ENCODE assay signal across 25 cellular contexts in the genomic region with DNA sequence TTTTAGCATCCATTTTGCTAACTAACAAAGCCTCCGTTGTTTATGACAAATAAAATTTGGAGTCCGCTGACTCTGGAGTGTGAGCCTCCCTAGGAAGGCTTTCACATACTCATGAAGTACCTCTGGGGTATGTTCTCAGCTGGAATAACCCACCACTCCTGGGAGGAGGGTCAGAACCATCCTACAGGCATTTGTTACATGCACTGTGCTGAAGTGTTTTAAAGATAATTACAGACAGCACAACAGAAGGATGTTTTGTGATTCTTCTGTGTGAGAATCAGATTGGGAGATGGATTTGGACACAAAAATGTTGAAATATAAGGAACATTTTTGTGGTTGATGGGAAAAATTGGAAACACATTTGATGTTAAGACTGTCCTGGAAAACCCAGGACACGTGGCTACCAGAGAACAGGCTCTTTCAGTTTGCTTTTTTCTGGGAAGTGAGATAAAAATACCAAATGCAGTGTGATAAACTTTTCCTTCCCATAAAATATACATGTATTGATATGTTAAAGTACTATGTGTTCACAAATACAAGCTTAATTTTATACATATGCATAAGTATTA.
DNase-seq lines count a peak whose midpoint lies in the region; ATAC-seq and TF ChIP-seq lines count a peak whose summit lies in the region.
"Had no signal": no experiment of that assay in that cellular context is flagged by ENCODE, and none has a peak within 500 bp of the region (broad histone marks: within the 10 kb centered on the region; RNA-seq: fewer than 3 reads in every experiment).

No MANE protein-coding gene starts in this region.

- H3K27ac ChIP-seq in ACC112 (ENCODE audit: low read depth, low read length) = no peak overlapping the region
- H3K27ac ChIP-seq in Peyer's patch = no peak overlapping the region
- H3K27ac ChIP-seq: left lung, psoas muscle, RWPE1 had no signal

- in situ Hi-C loops in GM13976 (cut with MboI; ENCODE audit: low sequenced_read_pairs, unreplicated experiment) = no loop called here

- H3K79me2 ChIP-seq in ACC112 (ENCODE audit: control insufficient read depth, insufficient read depth, low read length, unreplicated experiment) = peaks cover 47% of the 10 kb centered on the region

- TF ChIP-seq CTCF in fibroblast of villous mesenchyme (IDR thresholded peaks at IDR 0.05; ENCODE audit: insufficient read depth, low read depth, low read length) = no peak
- TF ChIP-seq CTCF in Peyer's patch (IDR thresholded peaks at IDR 0.05) = no peak
- no peak for TF ChIP-seq CTCF in GM13976 (IDR thresholded peaks at IDR 0.05; ENCODE audit: borderline replicate concordance, control extremely low read depth, extremely low read depth, insufficient read depth, missing control alignments)

- H3K27me3 ChIP-seq in ACC112 (ENCODE audit: insufficient read depth, low read length) = no peaks in the 10 kb centered on the region
- H3K27me3 ChIP-seq in Peyer's patch = no peaks in the 10 kb centered on the region
- H3K27me3 ChIP-seq: left lung, tibial artery had no signal

- H3K36me3 ChIP-seq in ACC112 (ENCODE audit: insufficient read depth, low read length) = peaks cover 11% of the 10 kb centered on the region
- no peaks in the 10 kb centered on the region for H3K36me3 ChIP-seq in Peyer's patch
- H3K36me3 ChIP-seq: left lung, tibial artery had no signal

- no peak for TF ChIP-seq POLR2A in Peyer's patch (IDR thresholded peaks at IDR 0.05)

- H3K9me3 ChIP-seq in Peyer's patch = no peaks in the 10 kb centered on the region
- H3K9me3 ChIP-seq: psoas muscle, tibial artery had no signal

- no peak overlapping the region for H2AFZ ChIP-seq in ACC112 (ENCODE audit: low read length, unreplicated experiment)

- H3K4me3 ChIP-seq in ACC112 (ENCODE audit: low read depth, low read length) = peak overlapping the region; percentile 62
- H3K4me3 ChIP-seq in fibroblast of villous mesenchyme (ENCODE audit: low read depth, low read length) = no peak overlapping the region
- no peak overlapping the region for H3K4me3 ChIP-seq in Peyer's patch
- H3K4me3 ChIP-seq: left lung, psoas muscle, tibial artery had no signal

- DNase-seq in EH (ENCODE audit: low read depth) (peak; percentile 82), fibroblast of villous mesenchyme (ENCODE audit: low read depth) (peak; percentile 73), Peyer's patch (no peak), GM13976 (ENCODE audit: low spot score) (no peak)
- DNase-seq: activated B cell treated with CpG ODN at 0.5 μM for 24 hours; activated CD4-positive, alpha-beta memory T cell treated with anti-CD3 and anti-CD28 coated beads, Interleukin-2, amount 10 ng/mL, durations not matched to agents 7 days and 5 days; activated naive CD4-positive, alpha-beta T cell treated with anti-CD3 and anti-CD28 coated beads, Interleukin-2, amount 50 U/mL, for 16 hours; aorta; DND-41; immature natural killer cell; KBM-7; left lung; MV-4-11; NCI-H187; psoas muscle; small intestine; stimulated activated CD4-positive, alpha-beta T cell treated with anti-CD3 and anti-CD28 coated beads, Interleukin-4, amount 100 ng/mL, for 1 hour; stimulated activated naive CD8-positive, alpha-beta T cell treated with anti-CD3 and anti-CD28 coated beads, Interleukin-15, Interleukin-2, amounts not matched to agents 100 U/mL and 50 U/mL, for 24 hours; T1000; tibial artery had no signal

- ATAC-seq in SK-N-SH treated with all-trans-retinoic acid at 6 μM for 48 hours = peak; percentile 70
- no peak for ATAC-seq in HG03280 (IDR thresholded peaks at IDR 0.05; ENCODE audit: unreplicated experiment)
- ATAC-seq in HG02610 (IDR thresholded peaks at IDR 0.05; ENCODE audit: unreplicated experiment) = no peak
- ATAC-seq: left lung; psoas muscle; stimulated activated naive CD8-positive, alpha-beta T cell treated with anti-CD3 and anti-CD28 coated beads, Interleukin-15, Interleukin-2, amounts not matched to agents 100 U/mL and 50 U/mL, for 24 hours had no signal

- H3K4me1 ChIP-seq in ACC112 (ENCODE audit: control insufficient read depth, insufficient read depth, low read length, unreplicated experiment) (peaks cover 30% of the 10 kb centered on the region), Peyer's patch (peaks cover 0 to 6% (median 0%) of the 10 kb centered on the region in 4 donors)

TF ChIP-seq in SK-N-SH treated with all-trans-retinoic acid at 6 μM for 48 hours, 23 proteins besides CTCF, POLR2A, EP300 and RAD21 (continues in another document):
- TF ChIP-seq ZC3H10 (CRISPR knock-in tag; IDR thresholded peaks at IDR 0.05) (no peak), SNAI2 (CRISPR knock-in tag; IDR thresholded peaks at IDR 0.05) (no peak), ZNF70 (CRISPR knock-in tag; IDR thresholded peaks at IDR 0.05) (no peak), ESRRG (CRISPR knock-in tag; IDR thresholded peaks at IDR 0.05) (no peak), ISL1 (CRISPR knock-in tag; IDR thresholded peaks at IDR 0.05) (no peak), ZNF8 (CRISPR knock-in tag; IDR thresholded peaks at IDR 0.05) (no peak), ARNTL (CRISPR knock-in tag; IDR thresholded peaks at IDR 0.05; ENCODE audit: borderline replicate concordance, low read depth) (no peak), OSR1 (CRISPR knock-in tag; IDR thresholded peaks at IDR 0.05) (no peak)
- TF ChIP-seq, protein P1, sequence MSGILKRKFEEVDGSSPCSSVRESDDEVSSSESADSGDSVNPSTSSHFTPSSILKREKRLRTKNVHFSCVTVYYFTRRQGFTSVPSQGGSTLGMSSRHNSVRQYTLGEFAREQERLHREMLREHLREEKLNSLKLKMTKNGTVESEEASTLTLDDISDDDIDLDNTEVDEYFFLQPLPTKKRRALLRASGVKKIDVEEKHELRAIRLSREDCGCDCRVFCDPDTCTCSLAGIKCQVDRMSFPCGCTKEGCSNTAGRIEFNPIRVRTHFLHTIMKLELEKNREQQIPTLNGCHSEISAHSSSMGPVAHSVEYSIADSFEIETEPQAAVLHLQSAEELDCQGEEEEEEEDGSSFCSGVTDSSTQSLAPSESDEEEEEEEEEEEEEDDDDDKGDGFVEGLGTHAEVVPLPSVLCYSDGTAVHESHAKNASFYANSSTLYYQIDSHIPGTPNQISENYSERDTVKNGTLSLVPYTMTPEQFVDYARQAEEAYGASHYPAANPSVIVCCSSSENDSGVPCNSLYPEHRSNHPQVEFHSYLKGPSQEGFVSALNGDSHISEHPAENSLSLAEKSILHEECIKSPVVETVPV (CRISPR knock-in tag; IDR thresholded peaks at IDR 0.05) = no peak
- TF ChIP-seq, protein P2, sequence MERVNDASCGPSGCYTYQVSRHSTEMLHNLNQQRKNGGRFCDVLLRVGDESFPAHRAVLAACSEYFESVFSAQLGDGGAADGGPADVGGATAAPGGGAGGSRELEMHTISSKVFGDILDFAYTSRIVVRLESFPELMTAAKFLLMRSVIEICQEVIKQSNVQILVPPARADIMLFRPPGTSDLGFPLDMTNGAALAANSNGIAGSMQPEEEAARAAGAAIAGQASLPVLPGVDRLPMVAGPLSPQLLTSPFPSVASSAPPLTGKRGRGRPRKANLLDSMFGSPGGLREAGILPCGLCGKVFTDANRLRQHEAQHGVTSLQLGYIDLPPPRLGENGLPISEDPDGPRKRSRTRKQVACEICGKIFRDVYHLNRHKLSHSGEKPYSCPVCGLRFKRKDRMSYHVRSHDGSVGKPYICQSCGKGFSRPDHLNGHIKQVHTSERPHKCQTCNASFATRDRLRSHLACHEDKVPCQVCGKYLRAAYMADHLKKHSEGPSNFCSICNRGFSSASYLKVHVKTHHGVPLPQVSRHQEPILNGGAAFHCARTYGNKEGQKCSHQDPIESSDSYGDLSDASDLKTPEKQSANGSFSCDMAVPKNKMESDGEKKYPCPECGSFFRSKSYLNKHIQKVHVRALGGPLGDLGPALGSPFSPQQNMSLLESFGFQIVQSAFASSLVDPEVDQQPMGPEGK (CRISPR knock-in tag; IDR thresholded peaks at IDR 0.05; ENCODE audit: borderline replicate concordance) = no peak
- TF ChIP-seq, protein P3, sequence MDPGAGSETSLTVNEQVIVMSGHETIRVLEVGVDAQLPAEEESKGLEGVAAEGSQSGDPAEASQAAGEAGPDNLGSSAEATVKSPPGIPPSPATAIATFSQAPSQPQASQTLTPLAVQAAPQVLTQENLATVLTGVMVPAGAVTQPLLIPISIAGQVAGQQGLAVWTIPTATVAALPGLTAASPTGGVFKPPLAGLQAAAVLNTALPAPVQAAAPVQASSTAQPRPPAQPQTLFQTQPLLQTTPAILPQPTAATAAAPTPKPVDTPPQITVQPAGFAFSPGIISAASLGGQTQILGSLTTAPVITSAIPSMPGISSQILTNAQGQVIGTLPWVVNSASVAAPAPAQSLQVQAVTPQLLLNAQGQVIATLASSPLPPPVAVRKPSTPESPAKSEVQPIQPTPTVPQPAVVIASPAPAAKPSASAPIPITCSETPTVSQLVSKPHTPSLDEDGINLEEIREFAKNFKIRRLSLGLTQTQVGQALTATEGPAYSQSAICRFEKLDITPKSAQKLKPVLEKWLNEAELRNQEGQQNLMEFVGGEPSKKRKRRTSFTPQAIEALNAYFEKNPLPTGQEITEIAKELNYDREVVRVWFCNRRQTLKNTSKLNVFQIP (CRISPR knock-in tag; IDR thresholded peaks at IDR 0.05; ENCODE audit: borderline replicate concordance, low read depth) = no peak
- TF ChIP-seq, protein P4, sequence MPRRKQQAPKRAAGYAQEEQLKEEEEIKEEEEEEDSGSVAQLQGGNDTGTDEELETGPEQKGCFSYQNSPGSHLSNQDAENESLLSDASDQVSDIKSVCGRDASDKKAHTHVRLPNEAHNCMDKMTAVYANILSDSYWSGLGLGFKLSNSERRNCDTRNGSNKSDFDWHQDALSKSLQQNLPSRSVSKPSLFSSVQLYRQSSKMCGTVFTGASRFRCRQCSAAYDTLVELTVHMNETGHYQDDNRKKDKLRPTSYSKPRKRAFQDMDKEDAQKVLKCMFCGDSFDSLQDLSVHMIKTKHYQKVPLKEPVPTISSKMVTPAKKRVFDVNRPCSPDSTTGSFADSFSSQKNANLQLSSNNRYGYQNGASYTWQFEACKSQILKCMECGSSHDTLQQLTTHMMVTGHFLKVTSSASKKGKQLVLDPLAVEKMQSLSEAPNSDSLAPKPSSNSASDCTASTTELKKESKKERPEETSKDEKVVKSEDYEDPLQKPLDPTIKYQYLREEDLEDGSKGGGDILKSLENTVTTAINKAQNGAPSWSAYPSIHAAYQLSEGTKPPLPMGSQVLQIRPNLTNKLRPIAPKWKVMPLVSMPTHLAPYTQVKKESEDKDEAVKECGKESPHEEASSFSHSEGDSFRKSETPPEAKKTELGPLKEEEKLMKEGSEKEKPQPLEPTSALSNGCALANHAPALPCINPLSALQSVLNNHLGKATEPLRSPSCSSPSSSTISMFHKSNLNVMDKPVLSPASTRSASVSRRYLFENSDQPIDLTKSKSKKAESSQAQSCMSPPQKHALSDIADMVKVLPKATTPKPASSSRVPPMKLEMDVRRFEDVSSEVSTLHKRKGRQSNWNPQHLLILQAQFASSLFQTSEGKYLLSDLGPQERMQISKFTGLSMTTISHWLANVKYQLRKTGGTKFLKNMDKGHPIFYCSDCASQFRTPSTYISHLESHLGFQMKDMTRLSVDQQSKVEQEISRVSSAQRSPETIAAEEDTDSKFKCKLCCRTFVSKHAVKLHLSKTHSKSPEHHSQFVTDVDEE (CRISPR knock-in tag; IDR thresholded peaks at IDR 0.05) = no peak

Comparison
In these comparisons a context has a peak if more than half of its experiments do, and no peak if none do; other contexts are left out.
1. DNase-seq: peak in EH (single experiment) and fibroblast of villous mesenchyme (single experiment); none in Peyer's patch (0 of 3) and GM13976 (single experiment).